Comparison of ENCODE assay signal across 11 cellular contexts in genomic region chr5:6496207-6496584, GRCh38. TPM values are rescaled to one million over a fixed set of nuclear protein-coding genes. Genes with fewer than 3 reads are reported as not detected.
DNase-seq lines count a peak whose midpoint lies in the region; ATAC-seq, FAIRE-seq and TF ChIP-seq lines count a peak whose summit lies in the region.
"Had no signal": no experiment of that assay in that cellular context is flagged by ENCODE, and none has a peak within 500 bp of the region (broad histone marks: within the 10 kb centered on the region; RNA-seq: fewer than 3 reads in every experiment).

No MANE protein-coding gene starts in this region.

- H3K27ac ChIP-seq in KMS-11 = peak overlapping the region; percentile 94
- H3K27ac ChIP-seq: gastroesophageal sphincter, WERI-Rb-1 had no signal

- H4K20me1 ChIP-seq in KMS-11 (ENCODE audit: insufficient read depth) = no peaks in the 10 kb centered on the region

- TF ChIP-seq POLR2A in GM12891 (IDR thresholded peaks at IDR 0.05; ENCODE audit: low read depth, low read length) (no peak), GM19099 (IDR thresholded peaks at IDR 0.05; ENCODE audit: extremely low read depth, insufficient read length, low read depth) (peak; percentile 18)

- H3K4me2 ChIP-seq in KMS-11 = peak overlapping the region; percentile 95

- peaks cover 24% of the 10 kb centered on the region; the same call in 1 of the 2 replicates for H3K79me2 ChIP-seq in KMS-11 (ENCODE audit: insufficient read depth, low read depth)

- ATAC-seq in HG02763 (IDR thresholded peaks at IDR 0.05; ENCODE audit: unreplicated experiment) = peak; percentile 94
- ATAC-seq: gastroesophageal sphincter had no signal

- FAIRE-seq in GM12891 (lab: Jason Lieb, UNC) = peak; percentile 63

- no peak overlapping the region for H2AFZ ChIP-seq in KMS-11 (ENCODE audit: low read depth)

- TF ChIP-seq CTCF in KMS-11 (conservative IDR thresholded peaks at IDR 0.05; ENCODE audit: low read depth, low read length) = no peak

- H3K4me3 ChIP-seq in KMS-11 (IDR thresholded peaks at IDR 0.05; ENCODE audit: insufficient read depth, low read depth, low read length) = no peak overlapping the region
- H3K4me3 ChIP-seq: gastroesophageal sphincter had no signal

- H3K36me3 ChIP-seq in KMS-11 (ENCODE audit: insufficient read depth) = 0 out of 2 replicates have a peak, but pooled peaks cover 4% of the 10 kb centered on the region
- H3K36me3 ChIP-seq: gastroesophageal sphincter, WERI-Rb-1 had no signal

- H3K4me1 ChIP-seq in KMS-11 (ENCODE audit: low read depth, poor library complexity, severe bottlenecking) = peaks cover 71% of the 10 kb centered on the region
- H3K4me1 ChIP-seq: gastroesophageal sphincter had no signal

- H3K27me3 ChIP-seq in KMS-11 (ENCODE audit: insufficient read depth, low read depth) = no peaks in the 10 kb centered on the region

- DNase-seq in GM12891 (ENCODE audit: insufficient read length, low spot score) (no peak), hepatic stellate cell (ENCODE audit: low spot score) (no peak), COR-L47 (lab: John Stamatoyannopoulos, UW) (no peak), NCI-H128 (lab: John Stamatoyannopoulos, UW; ENCODE audit: unreplicated experiment) (no peak)
- no peak for DNase-seq in stimulated activated CD4-positive, alpha-beta T cell treated with anti-CD3 and anti-CD28 coated beads, Interleukin-4, amount 100 ng/mL, for 24 hours
- DNase-seq: DMS79 treated with DMSO at 0.1 percent for 48 hours, WERI-Rb-1 had no signal

- H3K9ac ChIP-seq in KMS-11 = peak overlapping the region; percentile 49; the same call in 1 of the 2 replicates

TF ChIP-seq in GM12891, 5 proteins besides CTCF, POLR2A, EP300 and RAD21:
- TF ChIP-seq POU2F2 (IDR thresholded peaks at IDR 0.05; ENCODE audit: low read depth, low read length) = 0 out of 2 replicates have a peak, but pooled peaks have one; percentile 24
- no peak for TF ChIP-seq PAX5 (IDR thresholded peaks at IDR 0.05; ENCODE audit: insufficient read depth, low read length, severe bottlenecking)
- no peak; the same call in 1 of the 2 replicates for TF ChIP-seq TAF1 (IDR thresholded peaks at IDR 0.05; ENCODE audit: low read depth, low read length)
- peak; percentile 1; the same call in 1 of the 2 replicates for TF ChIP-seq SPI1 (IDR thresholded peaks at IDR 0.05; ENCODE audit: low read depth, low read length)
- TF ChIP-seq POLR2AphosphoS5 (IDR thresholded peaks at IDR 0.05; ENCODE audit: low read depth, low read length) = no peak
TF ChIP-seq in GM12891: peak in this region for 2.

RNA-seq across cellular contexts. Expression of gene UBE2QL1, which starts 47.5 kb away (rescaled TPM):
- 0.13 TPM for polyA plus RNA-seq in GM12891 (2012; ENCODE audit: low read depth, missing spikeins)
